ENCODE assay signal across 1 cellular context in the genomic region with DNA sequence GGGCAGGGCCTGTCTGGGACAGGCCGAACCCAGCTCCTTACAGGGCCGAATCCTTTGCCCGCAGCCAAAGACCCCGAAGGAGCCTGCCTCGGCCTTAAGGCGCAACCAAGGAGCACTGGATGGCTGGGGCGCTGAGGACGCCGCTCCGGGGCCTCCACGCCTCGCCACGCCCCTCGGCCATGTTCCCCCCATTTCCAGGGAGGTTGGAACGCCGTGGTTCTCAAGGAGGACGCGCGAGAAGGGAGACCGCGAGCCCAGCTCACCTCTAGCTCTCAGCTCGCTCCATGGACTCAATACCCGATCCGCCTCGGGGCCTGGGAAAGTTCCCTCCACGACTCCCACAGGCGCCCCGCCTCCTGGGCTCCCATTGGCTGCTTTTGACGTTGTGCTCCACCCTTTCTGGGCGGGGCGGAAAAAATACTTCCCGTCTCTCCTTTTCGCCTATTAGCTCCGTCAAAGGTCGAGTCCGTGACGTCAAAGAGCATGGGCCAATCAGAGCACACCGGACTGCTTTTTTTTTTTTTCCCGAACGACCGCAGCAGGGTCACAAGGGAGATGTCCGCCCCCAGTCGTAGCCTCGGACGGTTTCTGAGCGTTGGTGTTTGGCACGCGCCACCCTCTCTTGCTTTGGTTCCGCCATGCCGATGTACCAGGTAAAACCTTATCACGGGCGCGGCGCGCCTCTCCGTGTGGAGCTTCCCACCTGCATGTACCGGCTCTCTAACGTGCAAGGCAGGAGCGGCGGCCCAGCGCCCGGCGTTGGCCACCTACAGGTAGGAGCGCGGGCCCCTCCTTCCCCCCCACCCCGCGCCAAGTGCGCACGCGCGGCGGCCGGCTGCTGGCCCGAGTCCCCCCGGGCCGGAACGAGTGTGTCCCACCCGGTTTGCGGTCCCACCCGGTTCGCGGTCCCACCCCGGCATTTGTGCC.
TF ChIP-seq lines count a peak whose summit lies in the region.

No MANE protein-coding gene starts in this region.

TF ChIP-seq in HEK293, 187 proteins besides CTCF, POLR2A, EP300 and RAD21 (continued from another document and continues in another):
- TF ChIP-seq SCRT1 (tag by site-specific recombination; IDR thresholded peaks at IDR 0.05; ENCODE audit: borderline replicate concordance) (peak; percentile 85), YY2 (tag by site-specific recombination; IDR thresholded peaks at IDR 0.05) (no peak; the same call in 1 of the 2 replicates), ZNF24 (tag by site-specific recombination; IDR thresholded peaks at IDR 0.05) (0 out of 2 replicates have a peak, but pooled peaks have one; percentile 16), ZNF132 (tag by site-specific recombination; IDR thresholded peaks at IDR 0.05; ENCODE audit: borderline replicate concordance) (no peak), GLIS2 (tag by site-specific recombination; IDR thresholded peaks at IDR 0.05) (peak; percentile 79), ZNF747 (tag by site-specific recombination; IDR thresholded peaks at IDR 0.05) (no peak), ZNF223 (tag by site-specific recombination; IDR thresholded peaks at IDR 0.05) (no peak), ZSCAN30 (tag by site-specific recombination; IDR thresholded peaks at IDR 0.05) (peak; percentile 58; the same call in 1 of the 2 replicates), SP3 (tag by site-specific recombination; IDR thresholded peaks at IDR 0.05) (peak; percentile 80), ZNF76 (tag by site-specific recombination; IDR thresholded peaks at IDR 0.05; ENCODE audit: borderline replicate concordance, low read depth) (peak; percentile 70), ZNF266 (tag by site-specific recombination; IDR thresholded peaks at IDR 0.05; ENCODE audit: low read depth) (no peak), KLF8 (tag by site-specific recombination; IDR thresholded peaks at IDR 0.05) (no peak), IKZF3 (tag by site-specific recombination; IDR thresholded peaks at IDR 0.05) (peak; percentile 73), KLF9 (tag by site-specific recombination; IDR thresholded peaks at IDR 0.05; ENCODE audit: low read depth) (peak; percentile 65), ZNF610 (tag by site-specific recombination; IDR thresholded peaks at IDR 0.05; ENCODE audit: borderline replicate concordance) (peak; percentile 68; the same call in 1 of the 2 replicates), ZNF701 (tag by site-specific recombination; IDR thresholded peaks at IDR 0.05) (no peak), GLIS1 (tag by site-specific recombination; IDR thresholded peaks at IDR 0.05) (peak; percentile 39), ZNF785 (tag by site-specific recombination; IDR thresholded peaks at IDR 0.05) (no peak), ZNF248 (tag by site-specific recombination; IDR thresholded peaks at IDR 0.05) (no peak), ZNF558 (tag by site-specific recombination; IDR thresholded peaks at IDR 0.05) (no peak), ZBTB20 (tag by site-specific recombination; IDR thresholded peaks at IDR 0.05) (peak; percentile 22; the same call in 1 of the 2 replicates), PRDM1 (tag by site-specific recombination; IDR thresholded peaks at IDR 0.05) (no peak)
- TF ChIP-seq, protein P1, sequence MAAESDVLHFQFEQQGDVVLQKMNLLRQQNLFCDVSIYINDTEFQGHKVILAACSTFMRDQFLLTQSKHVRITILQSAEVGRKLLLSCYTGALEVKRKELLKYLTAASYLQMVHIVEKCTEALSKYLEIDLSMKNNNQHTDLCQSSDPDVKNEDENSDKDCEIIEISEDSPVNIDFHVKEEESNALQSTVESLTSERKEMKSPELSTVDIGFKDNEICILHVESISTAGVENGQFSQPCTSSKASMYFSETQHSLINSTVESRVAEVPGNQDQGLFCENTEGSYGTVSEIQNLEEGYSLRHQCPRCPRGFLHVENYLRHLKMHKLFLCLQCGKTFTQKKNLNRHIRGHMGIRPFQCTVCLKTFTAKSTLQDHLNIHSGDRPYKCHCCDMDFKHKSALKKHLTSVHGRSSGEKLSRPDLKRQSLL (tag by site-specific recombination; IDR thresholded peaks at IDR 0.05) = peak; percentile 70; the same call in 1 of the 2 replicates
- TF ChIP-seq, protein P2, sequence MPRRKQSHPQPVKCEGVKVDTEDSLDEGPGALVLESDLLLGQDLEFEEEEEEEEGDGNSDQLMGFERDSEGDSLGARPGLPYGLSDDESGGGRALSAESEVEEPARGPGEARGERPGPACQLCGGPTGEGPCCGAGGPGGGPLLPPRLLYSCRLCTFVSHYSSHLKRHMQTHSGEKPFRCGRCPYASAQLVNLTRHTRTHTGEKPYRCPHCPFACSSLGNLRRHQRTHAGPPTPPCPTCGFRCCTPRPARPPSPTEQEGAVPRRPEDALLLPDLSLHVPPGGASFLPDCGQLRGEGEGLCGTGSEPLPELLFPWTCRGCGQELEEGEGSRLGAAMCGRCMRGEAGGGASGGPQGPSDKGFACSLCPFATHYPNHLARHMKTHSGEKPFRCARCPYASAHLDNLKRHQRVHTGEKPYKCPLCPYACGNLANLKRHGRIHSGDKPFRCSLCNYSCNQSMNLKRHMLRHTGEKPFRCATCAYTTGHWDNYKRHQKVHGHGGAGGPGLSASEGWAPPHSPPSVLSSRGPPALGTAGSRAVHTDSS (tag by site-specific recombination; IDR thresholded peaks at IDR 0.05) = no peak
- TF ChIP-seq, protein P3, sequence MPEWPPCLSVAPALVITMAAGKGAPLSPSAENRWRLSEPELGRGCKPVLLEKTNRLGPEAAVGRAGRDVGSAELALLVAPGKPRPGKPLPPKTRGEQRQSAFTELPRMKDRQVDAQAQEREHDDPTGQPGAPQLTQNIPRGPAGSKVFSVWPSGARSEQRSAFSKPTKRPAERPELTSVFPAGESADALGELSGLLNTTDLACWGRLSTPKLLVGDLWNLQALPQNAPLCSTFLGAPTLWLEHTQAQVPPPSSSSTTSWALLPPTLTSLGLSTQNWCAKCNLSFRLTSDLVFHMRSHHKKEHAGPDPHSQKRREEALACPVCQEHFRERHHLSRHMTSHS (tag by site-specific recombination; IDR thresholded peaks at IDR 0.05) = no peak
- TF ChIP-seq, protein P4, sequence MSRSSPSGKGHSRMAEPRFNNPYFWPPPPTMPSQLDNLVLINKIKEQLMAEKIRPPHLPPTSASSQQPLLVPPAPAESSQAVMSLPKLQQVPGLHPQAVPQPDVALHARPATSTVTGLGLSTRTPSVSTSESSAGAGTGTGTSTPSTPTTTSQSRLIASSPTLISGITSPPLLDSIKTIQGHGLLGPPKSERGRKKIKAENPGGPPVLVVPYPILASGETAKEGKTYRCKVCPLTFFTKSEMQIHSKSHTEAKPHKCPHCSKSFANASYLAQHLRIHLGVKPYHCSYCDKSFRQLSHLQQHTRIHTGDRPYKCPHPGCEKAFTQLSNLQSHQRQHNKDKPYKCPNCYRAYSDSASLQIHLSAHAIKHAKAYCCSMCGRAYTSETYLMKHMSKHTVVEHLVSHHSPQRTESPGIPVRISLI (tag by site-specific recombination; IDR thresholded peaks at IDR 0.05) = peak; percentile 87
- TF ChIP-seq, protein P5, sequence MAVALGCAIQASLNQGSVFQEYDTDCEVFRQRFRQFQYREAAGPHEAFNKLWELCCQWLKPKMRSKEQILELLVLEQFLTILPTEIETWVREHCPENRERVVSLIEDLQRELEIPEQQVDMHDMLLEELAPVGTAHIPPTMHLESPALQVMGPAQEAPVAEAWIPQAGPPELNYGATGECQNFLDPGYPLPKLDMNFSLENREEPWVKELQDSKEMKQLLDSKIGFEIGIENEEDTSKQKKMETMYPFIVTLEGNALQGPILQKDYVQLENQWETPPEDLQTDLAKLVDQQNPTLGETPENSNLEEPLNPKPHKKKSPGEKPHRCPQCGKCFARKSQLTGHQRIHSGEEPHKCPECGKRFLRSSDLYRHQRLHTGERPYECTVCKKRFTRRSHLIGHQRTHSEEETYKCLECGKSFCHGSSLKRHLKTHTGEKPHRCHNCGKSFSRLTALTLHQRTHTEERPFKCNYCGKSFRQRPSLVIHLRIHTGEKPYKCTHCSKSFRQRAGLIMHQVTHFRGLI (tag by site-specific recombination; IDR thresholded peaks at IDR 0.05) = peak; percentile 53; the same call in 1 of the 2 replicates
- TF ChIP-seq, protein P6, sequence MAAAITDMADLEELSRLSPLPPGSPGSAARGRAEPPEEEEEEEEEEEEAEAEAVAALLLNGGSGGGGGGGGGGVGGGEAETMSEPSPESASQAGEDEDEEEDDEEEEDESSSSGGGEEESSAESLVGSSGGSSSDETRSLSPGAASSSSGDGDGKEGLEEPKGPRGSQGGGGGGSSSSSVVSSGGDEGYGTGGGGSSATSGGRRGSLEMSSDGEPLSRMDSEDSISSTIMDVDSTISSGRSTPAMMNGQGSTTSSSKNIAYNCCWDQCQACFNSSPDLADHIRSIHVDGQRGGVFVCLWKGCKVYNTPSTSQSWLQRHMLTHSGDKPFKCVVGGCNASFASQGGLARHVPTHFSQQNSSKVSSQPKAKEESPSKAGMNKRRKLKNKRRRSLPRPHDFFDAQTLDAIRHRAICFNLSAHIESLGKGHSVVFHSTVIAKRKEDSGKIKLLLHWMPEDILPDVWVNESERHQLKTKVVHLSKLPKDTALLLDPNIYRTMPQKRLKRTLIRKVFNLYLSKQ (tag by site-specific recombination; IDR thresholded peaks at IDR 0.05; ENCODE audit: borderline replicate concordance) = no peak
- TF ChIP-seq, protein P7, sequence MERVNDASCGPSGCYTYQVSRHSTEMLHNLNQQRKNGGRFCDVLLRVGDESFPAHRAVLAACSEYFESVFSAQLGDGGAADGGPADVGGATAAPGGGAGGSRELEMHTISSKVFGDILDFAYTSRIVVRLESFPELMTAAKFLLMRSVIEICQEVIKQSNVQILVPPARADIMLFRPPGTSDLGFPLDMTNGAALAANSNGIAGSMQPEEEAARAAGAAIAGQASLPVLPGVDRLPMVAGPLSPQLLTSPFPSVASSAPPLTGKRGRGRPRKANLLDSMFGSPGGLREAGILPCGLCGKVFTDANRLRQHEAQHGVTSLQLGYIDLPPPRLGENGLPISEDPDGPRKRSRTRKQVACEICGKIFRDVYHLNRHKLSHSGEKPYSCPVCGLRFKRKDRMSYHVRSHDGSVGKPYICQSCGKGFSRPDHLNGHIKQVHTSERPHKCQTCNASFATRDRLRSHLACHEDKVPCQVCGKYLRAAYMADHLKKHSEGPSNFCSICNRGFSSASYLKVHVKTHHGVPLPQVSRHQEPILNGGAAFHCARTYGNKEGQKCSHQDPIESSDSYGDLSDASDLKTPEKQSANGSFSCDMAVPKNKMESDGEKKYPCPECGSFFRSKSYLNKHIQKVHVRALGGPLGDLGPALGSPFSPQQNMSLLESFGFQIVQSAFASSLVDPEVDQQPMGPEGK (tag by site-specific recombination; IDR thresholded peaks at IDR 0.05) = peak; percentile 90
- TF ChIP-seq, protein P8, sequence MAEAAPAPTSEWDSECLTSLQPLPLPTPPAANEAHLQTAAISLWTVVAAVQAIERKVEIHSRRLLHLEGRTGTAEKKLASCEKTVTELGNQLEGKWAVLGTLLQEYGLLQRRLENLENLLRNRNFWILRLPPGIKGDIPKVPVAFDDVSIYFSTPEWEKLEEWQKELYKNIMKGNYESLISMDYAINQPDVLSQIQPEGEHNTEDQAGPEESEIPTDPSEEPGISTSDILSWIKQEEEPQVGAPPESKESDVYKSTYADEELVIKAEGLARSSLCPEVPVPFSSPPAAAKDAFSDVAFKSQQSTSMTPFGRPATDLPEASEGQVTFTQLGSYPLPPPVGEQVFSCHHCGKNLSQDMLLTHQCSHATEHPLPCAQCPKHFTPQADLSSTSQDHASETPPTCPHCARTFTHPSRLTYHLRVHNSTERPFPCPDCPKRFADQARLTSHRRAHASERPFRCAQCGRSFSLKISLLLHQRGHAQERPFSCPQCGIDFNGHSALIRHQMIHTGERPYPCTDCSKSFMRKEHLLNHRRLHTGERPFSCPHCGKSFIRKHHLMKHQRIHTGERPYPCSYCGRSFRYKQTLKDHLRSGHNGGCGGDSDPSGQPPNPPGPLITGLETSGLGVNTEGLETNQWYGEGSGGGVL (tag by site-specific recombination; IDR thresholded peaks at IDR 0.05) = no peak
- TF ChIP-seq, protein P9, sequence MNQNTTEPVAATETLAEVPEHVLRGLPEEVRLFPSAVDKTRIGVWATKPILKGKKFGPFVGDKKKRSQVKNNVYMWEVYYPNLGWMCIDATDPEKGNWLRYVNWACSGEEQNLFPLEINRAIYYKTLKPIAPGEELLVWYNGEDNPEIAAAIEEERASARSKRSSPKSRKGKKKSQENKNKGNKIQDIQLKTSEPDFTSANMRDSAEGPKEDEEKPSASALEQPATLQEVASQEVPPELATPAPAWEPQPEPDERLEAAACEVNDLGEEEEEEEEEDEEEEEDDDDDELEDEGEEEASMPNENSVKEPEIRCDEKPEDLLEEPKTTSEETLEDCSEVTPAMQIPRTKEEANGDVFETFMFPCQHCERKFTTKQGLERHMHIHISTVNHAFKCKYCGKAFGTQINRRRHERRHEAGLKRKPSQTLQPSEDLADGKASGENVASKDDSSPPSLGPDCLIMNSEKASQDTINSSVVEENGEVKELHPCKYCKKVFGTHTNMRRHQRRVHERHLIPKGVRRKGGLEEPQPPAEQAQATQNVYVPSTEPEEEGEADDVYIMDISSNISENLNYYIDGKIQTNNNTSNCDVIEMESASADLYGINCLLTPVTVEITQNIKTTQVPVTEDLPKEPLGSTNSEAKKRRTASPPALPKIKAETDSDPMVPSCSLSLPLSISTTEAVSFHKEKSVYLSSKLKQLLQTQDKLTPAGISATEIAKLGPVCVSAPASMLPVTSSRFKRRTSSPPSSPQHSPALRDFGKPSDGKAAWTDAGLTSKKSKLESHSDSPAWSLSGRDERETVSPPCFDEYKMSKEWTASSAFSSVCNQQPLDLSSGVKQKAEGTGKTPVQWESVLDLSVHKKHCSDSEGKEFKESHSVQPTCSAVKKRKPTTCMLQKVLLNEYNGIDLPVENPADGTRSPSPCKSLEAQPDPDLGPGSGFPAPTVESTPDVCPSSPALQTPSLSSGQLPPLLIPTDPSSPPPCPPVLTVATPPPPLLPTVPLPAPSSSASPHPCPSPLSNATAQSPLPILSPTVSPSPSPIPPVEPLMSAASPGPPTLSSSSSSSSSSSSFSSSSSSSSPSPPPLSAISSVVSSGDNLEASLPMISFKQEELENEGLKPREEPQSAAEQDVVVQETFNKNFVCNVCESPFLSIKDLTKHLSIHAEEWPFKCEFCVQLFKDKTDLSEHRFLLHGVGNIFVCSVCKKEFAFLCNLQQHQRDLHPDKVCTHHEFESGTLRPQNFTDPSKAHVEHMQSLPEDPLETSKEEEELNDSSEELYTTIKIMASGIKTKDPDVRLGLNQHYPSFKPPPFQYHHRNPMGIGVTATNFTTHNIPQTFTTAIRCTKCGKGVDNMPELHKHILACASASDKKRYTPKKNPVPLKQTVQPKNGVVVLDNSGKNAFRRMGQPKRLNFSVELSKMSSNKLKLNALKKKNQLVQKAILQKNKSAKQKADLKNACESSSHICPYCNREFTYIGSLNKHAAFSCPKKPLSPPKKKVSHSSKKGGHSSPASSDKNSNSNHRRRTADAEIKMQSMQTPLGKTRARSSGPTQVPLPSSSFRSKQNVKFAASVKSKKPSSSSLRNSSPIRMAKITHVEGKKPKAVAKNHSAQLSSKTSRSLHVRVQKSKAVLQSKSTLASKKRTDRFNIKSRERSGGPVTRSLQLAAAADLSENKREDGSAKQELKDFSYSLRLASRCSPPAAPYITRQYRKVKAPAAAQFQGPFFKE (tag by site-specific recombination; IDR thresholded peaks at IDR 0.05; ENCODE audit: borderline replicate concordance) = no peak
- TF ChIP-seq, protein P10, sequence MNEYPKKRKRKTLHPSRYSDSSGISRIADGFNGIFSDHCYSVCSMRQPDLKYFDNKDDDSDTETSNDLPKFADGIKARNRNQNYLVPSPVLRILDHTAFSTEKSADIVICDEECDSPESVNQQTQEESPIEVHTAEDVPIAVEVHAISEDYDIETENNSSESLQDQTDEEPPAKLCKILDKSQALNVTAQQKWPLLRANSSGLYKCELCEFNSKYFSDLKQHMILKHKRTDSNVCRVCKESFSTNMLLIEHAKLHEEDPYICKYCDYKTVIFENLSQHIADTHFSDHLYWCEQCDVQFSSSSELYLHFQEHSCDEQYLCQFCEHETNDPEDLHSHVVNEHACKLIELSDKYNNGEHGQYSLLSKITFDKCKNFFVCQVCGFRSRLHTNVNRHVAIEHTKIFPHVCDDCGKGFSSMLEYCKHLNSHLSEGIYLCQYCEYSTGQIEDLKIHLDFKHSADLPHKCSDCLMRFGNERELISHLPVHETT (tag by site-specific recombination; IDR thresholded peaks at IDR 0.05) = 0 out of 2 replicates have a peak, but pooled peaks have one; percentile 22
